In the genomic region with DNA sequence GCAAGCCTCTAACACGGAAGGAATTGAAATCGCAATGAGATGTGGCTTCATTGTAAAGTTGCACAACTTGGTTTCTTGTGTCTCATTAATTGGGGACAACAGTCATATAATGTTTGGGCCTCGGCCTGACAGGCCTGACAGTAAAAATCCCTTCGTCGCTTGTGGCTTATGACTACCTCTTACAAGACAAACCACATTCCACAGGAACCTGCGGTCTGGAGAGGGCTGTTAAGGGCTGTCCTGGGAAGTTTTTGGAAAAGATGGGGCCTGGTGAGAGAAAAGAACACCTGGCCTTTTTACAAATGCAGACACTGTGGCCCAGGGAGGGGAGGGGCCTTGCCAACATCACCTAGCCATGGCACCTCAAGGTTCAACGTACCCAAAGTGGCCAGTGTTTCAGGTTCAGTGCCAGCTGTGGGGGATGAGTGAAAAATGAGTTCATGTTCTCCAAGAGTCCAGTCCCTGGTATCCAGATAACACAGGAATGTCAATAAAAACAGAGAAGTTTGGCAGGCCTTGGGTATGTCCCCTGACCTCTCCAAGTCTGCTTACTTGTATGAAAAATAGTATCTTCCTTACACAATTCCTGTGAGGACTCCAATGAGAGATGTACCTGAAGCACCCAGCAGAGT, we compare ENCODE assay signal across 8 cellular contexts. TPM values are rescaled to one million over a fixed set of nuclear protein-coding genes. Genes with fewer than 3 reads are reported as not detected.
DNase-seq lines count a peak whose midpoint lies in the region; ATAC-seq and TF ChIP-seq lines count a peak whose summit lies in the region.

No MANE protein-coding gene starts in this region.

- H3K9me3 ChIP-seq in SK-N-SH (no peaks in the 10 kb centered on the region), prostate gland (no peaks in the 10 kb centered on the region)

- 48% methylated on average over 7 of the region's 7 CpGs for WGBS in SK-N-SH (ENCODE audit: low lambda C conversion rate)
- 38% methylated on average over 7 of the region's 7 CpGs for WGBS in prostate gland

- peak; percentile 83 for DNase-seq in GM04503 (ENCODE audit: low read depth)
- no peak for DNase-seq in SK-N-SH
- DNase-seq in foreskin keratinocyte: peak; percentile 68 to 82
- peak; percentile 94 for DNase-seq in prostate gland (ENCODE audit: low spot score)
- no peak for DNase-seq in GM19240 (ENCODE audit: insufficient read length, low spot score)
- DNase-seq in DMS153 (lab: John Stamatoyannopoulos, UW): no peak
- no peak for DNase-seq in 8988T

- H3K27ac ChIP-seq in SK-N-SH (ENCODE audit: low read depth in 2 of 2, low read length in 1 of 2) (peak overlapping the region; percentile 82 to 95), foreskin keratinocyte (no peak overlapping the region), prostate gland (peak overlapping the region; percentile 66 to 76)

- no peak for TF ChIP-seq RAD21 in SK-N-SH (IDR thresholded peaks at IDR 0.05; ENCODE audit: low read length)

- POLR2A ChIA-PET in SK-N-SH (lab: Yijun Ruan, JAX): no interaction called here

- H3K79me2 ChIP-seq in SK-N-SH (ENCODE audit: insufficient read depth): peaks cover 91% of the 10 kb centered on the region

- no peaks in the 10 kb centered on the region for H3K27me3 ChIP-seq in SK-N-SH (ENCODE audit: insufficient read depth)
- H3K27me3 ChIP-seq in foreskin keratinocyte: no peaks in the 10 kb centered on the region
- H3K27me3 ChIP-seq in prostate gland (replicated peaks; ENCODE audit: insufficient read depth): no peaks in the 10 kb centered on the region

- intact Hi-C loops in prostate gland (cut with DNase I): no loop called here

- TF ChIP-seq CTCF in SK-N-SH (IDR thresholded peaks at IDR 0.05) (no peak), foreskin keratinocyte (conservative IDR thresholded peaks at IDR 0.05) (no peak), prostate gland (IDR thresholded peaks at IDR 0.05) (no peak)

- H3K9me2 ChIP-seq in SK-N-SH: no peaks in the 10 kb centered on the region

- H2AFZ ChIP-seq in SK-N-SH (ENCODE audit: low read depth): no peak overlapping the region

- H3K9ac ChIP-seq in SK-N-SH: peak overlapping the region; percentile 70; the same call in 1 of the 2 replicates

- peak overlapping the region; percentile 73 for H3K4me2 ChIP-seq in SK-N-SH

- TF ChIP-seq POLR2A in prostate gland (IDR thresholded peaks at IDR 0.05): no peak

- H3K36me3 ChIP-seq in SK-N-SH (replicated peaks in 1 of 2; ENCODE audit: control insufficient read depth in 1 of 2, insufficient read depth in 2 of 2, low read length in 1 of 2): peaks cover 3 to 5% of the 10 kb centered on the region in 2 experiments
- no peaks in the 10 kb centered on the region for H3K36me3 ChIP-seq in prostate gland

- no peak for TF ChIP-seq EP300 in SK-N-SH (IDR thresholded peaks at IDR 0.05; ENCODE audit: borderline replicate concordance in 1 of 2, low read depth in 1 of 2, low read length in 1 of 2)

- H4K20me1 ChIP-seq in SK-N-SH (ENCODE audit: insufficient read depth): 0 out of 2 replicates have a peak, but pooled peaks cover 11% of the 10 kb centered on the region

- peaks cover 36 to 44% of the 10 kb centered on the region in 2 experiments; a peak in 3 of 4 replicates for H3K4me1 ChIP-seq in SK-N-SH (ENCODE audit: control insufficient read depth in 1 of 2, insufficient read depth in 2 of 2, low read depth in 1 of 2, low read length in 1 of 2)
- H3K4me1 ChIP-seq in foreskin keratinocyte: peaks cover 54% of the 10 kb centered on the region
- peaks cover 38% of the 10 kb centered on the region for H3K4me1 ChIP-seq in prostate gland (replicated peaks)

- H3F3A ChIP-seq in SK-N-SH (replicated peaks; ENCODE audit: insufficient read depth): peaks cover 41% of the 10 kb centered on the region

- peak; percentile 67 for ATAC-seq in foreskin keratinocyte
- ATAC-seq in GM18502 (IDR thresholded peaks at IDR 0.05; ENCODE audit: poor library complexity, unreplicated experiment): no peak

- CTCF ChIA-PET in SK-N-SH (lab: Yijun Ruan, JAX): no interaction called here

- H3K4me3 ChIP-seq in SK-N-SH (ENCODE audit: low read depth in 2 of 2, low read length in 1 of 2): peak overlapping the region in 1 of 2 experiments; percentile 47; a peak in 1 of 4 replicates
- H3K4me3 ChIP-seq in prostate gland: no peak overlapping the region

TF ChIP-seq in SK-N-SH, 30 proteins besides CTCF, POLR2A, EP300 and RAD21 (continues in another document):
- no peak for TF ChIP-seq MEF2A (IDR thresholded peaks at IDR 0.05; ENCODE audit: borderline replicate concordance, low read depth)
- TF ChIP-seq TAF1 (IDR thresholded peaks at IDR 0.05; ENCODE audit: borderline replicate concordance, low read depth, low read length): no peak
- TF ChIP-seq, protein P1, sequence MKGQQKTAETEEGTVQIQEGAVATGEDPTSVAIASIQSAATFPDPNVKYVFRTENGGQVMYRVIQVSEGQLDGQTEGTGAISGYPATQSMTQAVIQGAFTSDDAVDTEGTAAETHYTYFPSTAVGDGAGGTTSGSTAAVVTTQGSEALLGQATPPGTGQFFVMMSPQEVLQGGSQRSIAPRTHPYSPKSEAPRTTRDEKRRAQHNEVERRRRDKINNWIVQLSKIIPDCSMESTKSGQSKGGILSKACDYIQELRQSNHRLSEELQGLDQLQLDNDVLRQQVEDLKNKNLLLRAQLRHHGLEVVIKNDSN (IDR thresholded peaks at IDR 0.05; ENCODE audit: borderline replicate concordance, low read depth): no peak
- TF ChIP-seq RXRA (IDR thresholded peaks at IDR 0.05; ENCODE audit: borderline replicate concordance, low read depth): 0 out of 2 replicates have a peak, but pooled peaks have one; percentile 31
- no peak for TF ChIP-seq FOXM1 (IDR thresholded peaks at IDR 0.05; ENCODE audit: low read depth)
- TF ChIP-seq, protein P2, sequence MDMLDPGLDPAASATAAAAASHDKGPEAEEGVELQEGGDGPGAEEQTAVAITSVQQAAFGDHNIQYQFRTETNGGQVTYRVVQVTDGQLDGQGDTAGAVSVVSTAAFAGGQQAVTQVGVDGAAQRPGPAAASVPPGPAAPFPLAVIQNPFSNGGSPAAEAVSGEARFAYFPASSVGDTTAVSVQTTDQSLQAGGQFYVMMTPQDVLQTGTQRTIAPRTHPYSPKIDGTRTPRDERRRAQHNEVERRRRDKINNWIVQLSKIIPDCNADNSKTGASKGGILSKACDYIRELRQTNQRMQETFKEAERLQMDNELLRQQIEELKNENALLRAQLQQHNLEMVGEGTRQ (IDR thresholded peaks at IDR 0.05; ENCODE audit: borderline replicate concordance, low read depth, low read length): no peak
- no peak for TF ChIP-seq PBX3 (IDR thresholded peaks at IDR 0.05)
- no peak for TF ChIP-seq GABPA (IDR thresholded peaks at IDR 0.05; ENCODE audit: low read depth)
- TF ChIP-seq RFX5 (IDR thresholded peaks at IDR 0.05; ENCODE audit: low read length): no peak
- no peak for TF ChIP-seq ZBTB33 (IDR thresholded peaks at IDR 0.05; ENCODE audit: borderline replicate concordance, low read depth)
- no peak for TF ChIP-seq MAX (IDR thresholded peaks at IDR 0.05; ENCODE audit: low read depth)
- TF ChIP-seq SIN3A (IDR thresholded peaks at IDR 0.05; ENCODE audit: borderline replicate concordance, low read depth, low read length): no peak
- TF ChIP-seq ELF1 (IDR thresholded peaks at IDR 0.05): no peak
- TF ChIP-seq FOXJ3 (CRISPR knock-in tag; IDR thresholded peaks at IDR 0.05): no peak
- no peak; the same call in 1 of the 2 replicates for TF ChIP-seq POLR2AphosphoS5 (IDR thresholded peaks at IDR 0.05; ENCODE audit: low read depth, low read length)
- TF ChIP-seq GATA2 (CRISPR knock-in tag; IDR thresholded peaks at IDR 0.05): no peak
- no peak for TF ChIP-seq RCOR1 (IDR thresholded peaks at IDR 0.05; ENCODE audit: low read length)
- TF ChIP-seq NFIC (IDR thresholded peaks at IDR 0.05; ENCODE audit: borderline replicate concordance): peak; percentile 60; the same call in 1 of the 2 replicates
- TF ChIP-seq NRF1 (IDR thresholded peaks at IDR 0.05; ENCODE audit: low read depth, low read length): no peak
- TF ChIP-seq FOSL2 (IDR thresholded peaks at IDR 0.05; ENCODE audit: borderline replicate concordance, low read depth): peak; percentile 3; the same call in 1 of the 2 replicates

RNA-seq across cellular contexts. Expression of gene SHB, which starts 22.2 kb away (rescaled TPM):
- polyA plus RNA-seq in SK-N-SH (2012; rRNA removed) (20.5 and 26.0 TPM in 2 replicates), foreskin keratinocyte (15.8 and 17.8 TPM in 2 replicates)
- polyA plus RNA-seq in SK-N-SH (2012; cell fraction: cytosol; rRNA removed): 14.2 and 18.7 TPM in 2 replicates
- 21.7 and 22.0 TPM in 2 replicates for polyA plus RNA-seq in SK-N-SH (2012; cell fraction: nucleus; rRNA removed)
- total RNA-seq in foreskin keratinocyte (17.0 and 19.0 TPM in 2 replicates), prostate gland (10 to 100 TPM; 53.2 to 54.8 TPM)

Comparison
In these comparisons a context has a peak if more than half of its experiments do, and no peak if none do; other contexts are left out.
1. DNase-seq: peak in GM04503 (single experiment), foreskin keratinocyte (2 of 2) and prostate gland (single experiment); none in SK-N-SH (single experiment), GM19240 (single experiment), DMS153 (single experiment) and 8988T (single experiment).